ENCODE assay signal across 26 cellular contexts in the genomic region with DNA sequence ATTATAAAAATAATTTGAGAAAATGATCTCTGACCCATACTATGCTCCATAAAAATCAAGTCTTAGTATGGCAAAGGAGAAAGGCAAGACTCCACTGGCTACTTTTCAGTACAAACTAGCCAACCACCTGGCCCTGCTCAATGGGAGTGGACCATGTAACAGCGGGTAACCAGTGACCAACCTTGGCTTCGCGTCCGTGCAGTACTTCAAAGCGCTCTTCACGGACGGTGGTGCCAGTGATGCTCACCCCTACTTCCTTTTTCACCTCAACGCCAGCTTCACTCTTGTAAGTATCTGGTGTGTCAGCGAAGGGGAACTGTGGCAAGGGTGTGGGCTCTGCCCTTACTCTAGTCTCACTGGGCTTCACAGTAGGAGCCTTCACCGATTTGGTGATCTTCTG. TPM values are rescaled to one million over a fixed set of nuclear protein-coding genes. Genes with fewer than 3 reads are reported as not detected.
"Had no signal": no experiment of that assay in that cellular context is flagged by ENCODE, and none has a peak within 500 bp of the region (broad histone marks: within the 10 kb centered on the region; RNA-seq: fewer than 3 reads in every experiment).

No MANE protein-coding gene starts in this region.

- DNase-seq: activated CD4-positive, alpha-beta memory T cell treated with anti-CD3 and anti-CD28 coated beads for 36 hours; activated CD4-positive, alpha-beta T cell treated with anti-CD3 and anti-CD28 coated beads for 36 hours; activated CD4-positive, alpha-beta T cell treated with anti-CD3 and anti-CD28 coated beads, Interleukin-2, amount 10 ng/mL, durations not matched to agents 24 days and 14 days; activated CD4-positive, CD25-positive, alpha-beta regulatory T cell; activated CD4-positive, CD25-positive, alpha-beta regulatory T cell treated with anti-CD3 and anti-CD28 coated beads, Interleukin-2, amount 50 U/mL, for 72 hours; activated CD8-positive, alpha-beta memory T cell treated with anti-CD3 and anti-CD28 coated beads, Interleukin-2, amount 10 ng/mL, durations not matched to agents 7 days and 5 days; activated CD8-positive, alpha-beta memory T cell treated with anti-CD3 and anti-CD28 coated beads, Interleukin-2, amount 50 U/mL, for 4 hours; activated CD8-positive, alpha-beta T cell treated with anti-CD3 and anti-CD28 coated beads, Interleukin-2, amount 10 ng/mL, durations not matched to agents 7 days and 5 days; activated effector memory CD4-positive, alpha-beta T cell treated with anti-CD3 and anti-CD28 coated beads, Interleukin-2, amount 50 U/mL, for 16 hours; activated naive CD4-positive, alpha-beta T cell treated with anti-CD3 and anti-CD28 coated beads for 36 hours; activated naive CD8-positive, alpha-beta T cell treated with anti-CD3 and anti-CD28 coated beads for 36 hours; activated naive CD8-positive, alpha-beta T cell treated with anti-CD3 and anti-CD28 coated beads, Interleukin-2, amount 50 U/mL, for 24 hours; activated T-cell treated with anti-CD3 and anti-CD28 coated beads, Interleukin-2, amount 50 U/mL, for 1 hour; activated T-cell treated with anti-CD3 and anti-CD28 coated beads, Interleukin-2, amount 50 U/mL, for 48 hours; adrenal gland; amygdala; caudate nucleus; effector CD8-positive, alpha-beta T cell; esophagus squamous epithelium; foreskin melanocyte; T-helper 2 cell had no signal

- H3K4me3 ChIP-seq: adrenal gland, ascending aorta, breast epithelium, esophagus squamous epithelium, gastroesophageal sphincter had no signal

- H3K27me3 ChIP-seq: adrenal gland, ascending aorta, breast epithelium, esophagus squamous epithelium, gastroesophageal sphincter had no signal

- H3K9me3 ChIP-seq: adrenal gland, ascending aorta, breast epithelium, esophagus squamous epithelium, gastroesophageal sphincter had no signal

- H3K27ac ChIP-seq: adrenal gland, ascending aorta, breast epithelium, epithelial cell of prostate, esophagus squamous epithelium, gastroesophageal sphincter had no signal

- H3K36me3 ChIP-seq: adrenal gland, ascending aorta, breast epithelium, esophagus squamous epithelium, gastroesophageal sphincter had no signal

- H3K4me1 ChIP-seq: adrenal gland, ascending aorta, breast epithelium, esophagus squamous epithelium, gastroesophageal sphincter had no signal

- ATAC-seq: activated CD4-positive, alpha-beta T cell treated with anti-CD3 and anti-CD28 coated beads for 36 hours; activated CD8-positive, alpha-beta memory T cell treated with anti-CD3 and anti-CD28 coated beads, Interleukin-2, amount 10 ng/mL, durations not matched to agents 7 days and 5 days; activated CD8-positive, alpha-beta T cell treated with anti-CD3 and anti-CD28 coated beads, Interleukin-2, amount 10 ng/mL, durations not matched to agents 7 days and 5 days; activated naive CD8-positive, alpha-beta T cell treated with anti-CD3 and anti-CD28 coated beads, Interleukin-2, amount 50 U/mL, for 24 hours; gastroesophageal sphincter had no signal

RNA-seq across cellular contexts. Expression of a gene that starts 23.3 kb away (rescaled TPM):
- total RNA-seq: chondrocyte had no signal
